Comparison of ENCODE assay signal across 15 cellular contexts in genomic region chr18:69757733-69758132, GRCh38.
A peak's percentile ranks its signal among the peaks of the same experiment; 100 is the strongest.
DNase-seq lines count a peak whose midpoint lies in the region; ATAC-seq and TF ChIP-seq lines count a peak whose summit lies in the region.
"Had no signal": no experiment of that assay in that cellular context is flagged by ENCODE, and none has a peak within 500 bp of the region (broad histone marks: within the 10 kb centered on the region; RNA-seq: fewer than 3 reads in every experiment).

No MANE protein-coding gene starts in this region.

- H3K36me3 ChIP-seq in IMR-90 (ENCODE audit: control insufficient read depth, insufficient read depth, low read length) (no peaks in the 10 kb centered on the region), iPS-20b (ENCODE audit: insufficient read depth, low read depth, low read length) (no peaks in the 10 kb centered on the region), heart right ventricle (no peaks in the 10 kb centered on the region)
- H3K36me3 ChIP-seq: BLaER1 treated with 17β-estradiol and CSF1 and Interleukin-3, amounts not matched to agents 10 nM and 100 nM had no signal

- CTCF ChIA-PET in IMR-90 (lab: Yijun Ruan, JAX) = no interaction called here

- H2BK120ac ChIP-seq in IMR-90 (ENCODE audit: low read depth, low read length) = no peak overlapping the region

- H3K4me2 ChIP-seq in IMR-90 (ENCODE audit: low read depth, low read length) = no peak overlapping the region
- H3K4me2 ChIP-seq: BLaER1 treated with 17β-estradiol and CSF1 and Interleukin-3, amounts not matched to agents 10 nM and 100 nM had no signal

- H2AK5ac ChIP-seq in IMR-90 (ENCODE audit: low read depth, low read length) = no peak overlapping the region

- H3K23ac ChIP-seq in IMR-90 (ENCODE audit: low read depth, low read length) = no peak overlapping the region

- H4K5ac ChIP-seq in IMR-90 (ENCODE audit: low read depth, low read length) = peak overlapping the region; percentile 18; the same call in 1 of the 2 replicates

- intact Hi-C loops in IMR-90 (cut with micrococcal nuclease) = loop anchor here (10.0 kb wide), 1 partner anchor 317 kb away; no protein-coding TSS in a partner anchor
- intact Hi-C loops in left cardiac atrium (cut with DNase I) = no loop called here
- intact Hi-C loops in heart right ventricle (cut with DNase I) = no loop called here

- H3K9ac ChIP-seq in IMR-90 (ENCODE audit: low read depth, low read length) (no peak overlapping the region), iPS-20b (ENCODE audit: low read depth, low read length) (peak overlapping the region; percentile 17; the same call in 1 of the 2 replicates)
- H3K9ac ChIP-seq: BLaER1 treated with 17β-estradiol and CSF1 and Interleukin-3, amounts not matched to agents 10 nM and 100 nM had no signal

- POLR2A ChIA-PET in IMR-90 (lab: Charles Lee; ENCODE audit: unreplicated experiment) = no interaction called here

- no peak for TF ChIP-seq CTCF in IMR-90 (conservative IDR thresholded peaks at IDR 0.05; ENCODE audit: low read depth, low read length)
- TF ChIP-seq CTCF in heart right ventricle (IDR thresholded peaks at IDR 0.05) = no peak

- 59% methylated on average over 5 of the region's 6 CpGs; no CpG with 5 or more reads in 1 of the 2 experiments for WGBS in IMR-90 (ENCODE audit: extremely low coverage in 2 of 2, insufficient read length in 1 of 2), 2 experiments
- 71 to 77% methylated on average over 6 of the region's 6 CpGs for WGBS in heart right ventricle, 2 donors

- H3K9me3 ChIP-seq in IMR-90 (ENCODE audit: control insufficient read depth, insufficient read depth, low read length) (no peaks in the 10 kb centered on the region), iPS-20b (ENCODE audit: insufficient read depth, low read depth, low read length) (no peaks in the 10 kb centered on the region), heart right ventricle (peaks cover 0 to 8% (median 0%) of the 10 kb centered on the region in 11 donors)

- H3K4me1 ChIP-seq in IMR-90 (ENCODE audit: control insufficient read depth, insufficient read depth, low read length) (peaks cover 4% of the 10 kb centered on the region), iPS-20b (ENCODE audit: insufficient read depth, low read length) (peaks cover 25% of the 10 kb centered on the region), heart right ventricle (no peaks in the 10 kb centered on the region)
- H3K4me1 ChIP-seq: BLaER1 treated with 17β-estradiol and CSF1 and Interleukin-3, amounts not matched to agents 10 nM and 100 nM had no signal

- in situ Hi-C loops in IMR-90 (cut with MboI; ENCODE audit: low sequenced_read_pairs) = no loop called here

- no peak overlapping the region for H2AK9ac ChIP-seq in IMR-90 (replicated peaks; ENCODE audit: low read depth, low read length, poor library complexity)

- H3K4me3 ChIP-seq in IMR-90 (ENCODE audit: insufficient read depth, low read depth, low read length) (no peak overlapping the region), iPS-20b (ENCODE audit: low read length) (peak overlapping the region; percentile 56), heart right ventricle (no peak overlapping the region)
- H3K4me3 ChIP-seq: BLaER1 treated with 17β-estradiol and CSF1 and Interleukin-3, amounts not matched to agents 10 nM and 100 nM had no signal

- H2BK15ac ChIP-seq in IMR-90 (ENCODE audit: low read depth, low read length) = no peak overlapping the region

- no peaks in the 10 kb centered on the region for H3K27me3 ChIP-seq in IMR-90 (ENCODE audit: control insufficient read depth, insufficient read depth, low read length)
- no peaks in the 10 kb centered on the region for H3K27me3 ChIP-seq in iPS-20b (ENCODE audit: insufficient read depth, low read length)
- no peaks in the 10 kb centered on the region for H3K27me3 ChIP-seq in heart right ventricle
- H3K27me3 ChIP-seq: BLaER1 treated with 17β-estradiol and CSF1 and Interleukin-3, amounts not matched to agents 10 nM and 100 nM had no signal

- H3K18ac ChIP-seq in IMR-90 (ENCODE audit: low read depth, low read length) = peak overlapping the region; percentile 16; the same call in 1 of the 2 replicates

- no peaks in the 10 kb centered on the region for H4K20me1 ChIP-seq in IMR-90 (ENCODE audit: insufficient read depth, low read length)
- H4K20me1 ChIP-seq: BLaER1 treated with 17β-estradiol and CSF1 and Interleukin-3, amounts not matched to agents 10 nM and 100 nM had no signal

- H3K9me1 ChIP-seq in IMR-90 (ENCODE audit: insufficient read depth, low read length) = 0 out of 2 replicates have a peak, but pooled peaks cover 2% of the 10 kb centered on the region

- no peaks in the 10 kb centered on the region for H3K79me1 ChIP-seq in IMR-90 (ENCODE audit: low read depth in 1 of 2, low read length in 2 of 2)

- H4K91ac ChIP-seq in IMR-90 (ENCODE audit: insufficient read depth, low read depth, low read length) = no peak overlapping the region

- DNase-seq in COR-L47 (lab: John Stamatoyannopoulos, UW) (peak; percentile 87), IMR-90 (peak; percentile 66), amniotic epithelial cell (ENCODE audit: low read depth) (peak; percentile 21), AG20443 (ENCODE audit: low spot score) (no peak), left cardiac atrium (no peak), heart right ventricle (no peak)
- no peak for DNase-seq in activated naive CD4-positive, alpha-beta T cell (lab: John Stamatoyannopoulos, UW)
- DNase-seq: activated CD4-positive, alpha-beta T cell treated with anti-CD3 and anti-CD28 coated beads, Interleukin-2, amount 10 ng/mL, durations not matched to agents 24 days and 14 days; GDM1; NCI-H2029 treated with DMSO at 0.1 percent for 48 hours; OCI-M1; T-helper 17 cell had no signal

- H3K27ac ChIP-seq in IMR-90 (ENCODE audit: insufficient read depth, low read length) (no peak overlapping the region), iPS-20b (ENCODE audit: low read length) (peak overlapping the region; percentile 76), heart right ventricle (no peak overlapping the region)
- H3K27ac ChIP-seq: BLaER1 treated with 17β-estradiol and CSF1 and Interleukin-3, amounts not matched to agents 10 nM and 100 nM had no signal

- no peak overlapping the region for H3K4ac ChIP-seq in IMR-90 (ENCODE audit: low read depth, low read length)

- H2BK5ac ChIP-seq in IMR-90 (ENCODE audit: low read depth, low read length, poor library complexity, severe bottlenecking) = peak overlapping the region; percentile 17

- no peak overlapping the region for H4K8ac ChIP-seq in IMR-90 (ENCODE audit: low read depth in 2 of 2, low read length in 2 of 2)

- TF ChIP-seq RAD21 in IMR-90 (IDR thresholded peaks at IDR 0.05; ENCODE audit: low read length) = no peak

- H3K56ac ChIP-seq in IMR-90 (ENCODE audit: extremely low read depth, insufficient read depth, low read length) = no peak overlapping the region

- peak overlapping the region; percentile 21 for H2AFZ ChIP-seq in IMR-90 (replicated peaks; ENCODE audit: low read length, poor library complexity)

- no TSS peak for BruUV-seq in IMR-90 (replicated peaks; lab: Mats Ljungman, UMichigan)

- H3K14ac ChIP-seq in IMR-90 (replicated peaks; ENCODE audit: low read depth, low read length) = no peak overlapping the region

- TF ChIP-seq POLR2A in IMR-90 (IDR thresholded peaks at IDR 0.05; ENCODE audit: low read depth, low read length) = no peak

- ATAC-seq in IMR-90 (ENCODE audit: low read depth) (peak; percentile 38), left cardiac atrium (no peak), heart right ventricle (no peak)
- ATAC-seq: esophagus mucosa, T-helper 17 cell had no signal

- no peak overlapping the region for H2BK20ac ChIP-seq in IMR-90 (ENCODE audit: low read depth, low read length)

- dilution Hi-C loops in IMR-90 (cut with HindIII; ENCODE audit: low sequenced_read_pairs, unreplicated experiment) = no loop called here

TF ChIP-seq in IMR-90, 13 proteins besides CTCF, POLR2A, EP300 and RAD21:
- no peak for TF ChIP-seq RFX5 (IDR thresholded peaks at IDR 0.05; ENCODE audit: low read depth, low read length)
- TF ChIP-seq CHD1 (IDR thresholded peaks at IDR 0.05; ENCODE audit: low read depth, low read length) = no peak
- TF ChIP-seq BHLHE40 (IDR thresholded peaks at IDR 0.05; ENCODE audit: low read depth, low read length) = no peak
- no peak for TF ChIP-seq NFE2L2 (IDR thresholded peaks at IDR 0.05; ENCODE audit: low read depth, low read length)
- TF ChIP-seq SMC3 (IDR thresholded peaks at IDR 0.05; ENCODE audit: low read depth, low read length) = no peak
- no peak for TF ChIP-seq MAFK (IDR thresholded peaks at IDR 0.05; ENCODE audit: low read depth, low read length)
- no peak for TF ChIP-seq ELK1 (IDR thresholded peaks at IDR 0.05; ENCODE audit: borderline replicate concordance, low read depth, low read length)
- no peak for TF ChIP-seq CEBPB (IDR thresholded peaks at IDR 0.05; ENCODE audit: low read depth, low read length)
- TF ChIP-seq USF2 (IDR thresholded peaks at IDR 0.05; ENCODE audit: low read depth, low read length) = no peak
- TF ChIP-seq MXI1 (IDR thresholded peaks at IDR 0.05; ENCODE audit: borderline replicate concordance, low read depth, low read length) = no peak
- TF ChIP-seq RCOR1 (IDR thresholded peaks at IDR 0.05; ENCODE audit: insufficient replicate concordance, low read length) = no peak
TF ChIP-seq in IMR-90: peak in this region for 0.

Comparison
In these comparisons a context has a peak if more than half of its experiments do, and no peak if none do; other contexts are left out.
1. DNase-seq: peak in COR-L47 (single experiment), IMR-90 (single experiment) and amniotic epithelial cell (single experiment); none in AG20443 (single experiment), left cardiac atrium (single experiment), activated naive CD4-positive, alpha-beta T cell (0 of 4) and heart right ventricle (0 of 2).